In the genomic region with DNA sequence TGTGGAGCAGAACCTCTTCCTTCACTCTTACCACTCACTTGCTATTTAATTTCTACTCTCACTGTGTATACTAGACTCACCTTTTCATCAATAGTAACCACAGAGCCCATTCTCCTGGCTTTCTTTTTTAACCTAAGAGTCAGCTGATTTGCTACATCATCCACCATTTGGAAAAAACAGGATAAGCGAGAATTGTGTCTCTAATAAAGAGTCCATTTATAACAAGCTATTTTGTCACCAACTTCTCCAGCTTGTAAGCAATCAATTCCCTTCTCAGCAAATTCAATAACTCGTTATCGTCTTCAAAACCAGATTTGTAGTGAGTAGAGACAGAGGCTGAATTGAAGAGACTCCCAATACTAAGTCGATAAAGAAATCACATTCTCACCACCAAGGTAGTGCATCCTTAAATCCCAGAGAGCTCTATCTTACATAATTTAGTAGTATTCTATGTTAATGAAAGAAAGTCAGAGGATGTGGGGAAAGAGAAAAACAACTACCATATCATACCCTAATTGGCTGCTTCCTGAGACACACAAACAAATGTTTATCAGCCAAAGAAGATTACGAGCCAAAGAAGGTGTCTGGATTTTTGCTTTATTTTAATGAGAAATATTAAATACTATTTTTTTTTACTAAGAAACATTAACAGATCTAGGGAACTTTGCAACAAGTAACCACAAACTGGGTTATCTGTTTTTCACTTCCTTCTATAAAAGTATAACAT, we compare ENCODE assay signal across 23 cellular contexts. TPM values are rescaled to one million over a fixed set of nuclear protein-coding genes. Genes with fewer than 3 reads are reported as not detected.
DNase-seq lines count a peak whose midpoint lies in the region; ATAC-seq and TF ChIP-seq lines count a peak whose summit lies in the region.
"Had no signal": no experiment of that assay in that cellular context is flagged by ENCODE, and none has a peak within 500 bp of the region (broad histone marks: within the 10 kb centered on the region; RNA-seq: fewer than 3 reads in every experiment).

No MANE protein-coding gene starts in this region.

- peaks cover 0 to 51% (median 19%) of the 10 kb centered on the region in 12 donors for H3K4me1 ChIP-seq in heart left ventricle
- peaks cover 5% of the 10 kb centered on the region for H3K4me1 ChIP-seq in mesenchymal stem cell (ENCODE audit: control insufficient read depth, insufficient read depth, low read depth, low read length)
- H3K4me1 ChIP-seq in upper lobe of left lung: peaks cover 14 to 28% (median 18%) of the 10 kb centered on the region in 4 donors
- no peaks in the 10 kb centered on the region for H3K4me1 ChIP-seq in GM23338 (ENCODE audit: insufficient read depth)
- H3K4me1 ChIP-seq: parathyroid adenoma had no signal

- H3K9ac ChIP-seq in mesenchymal stem cell (ENCODE audit: low read length): no peak overlapping the region
- H3K9ac ChIP-seq: parathyroid adenoma had no signal

- H2BK120ac ChIP-seq in mesenchymal stem cell (ENCODE audit: low read depth, low read length): no peak overlapping the region

- H3K4me3 Mint-ChIP-seq in GM23338: no peak overlapping the region
- H3K4me3 Mint-ChIP-seq: activated CD4-positive, alpha-beta T cell treated with anti-CD3 and anti-CD28 coated beads, Interleukin-2, amount 10 ng/mL, durations not matched to agents 7 days and 5 days; activated CD8-positive, alpha-beta memory T cell treated with anti-CD3 and anti-CD28 coated beads, Interleukin-2, amount 10 ng/mL, durations not matched to agents 7 days and 5 days; naive thymus-derived CD8-positive, alpha-beta T cell; T-helper 2 cell treated with Interferon-gamma antibody and Interleukin-4, amounts not matched to agents 5 μg/mL and 100 μg/mL, for 36 hours had no signal

- intact Hi-C loops in heart left ventricle (cut with DNase I): no loop called here
- intact Hi-C loops in cardiac septum (cut with DNase I): no loop called here

- 71 to 89% (median 79%) methylated on average over 5 of the region's 5 CpGs for WGBS in heart left ventricle, 4 donors
- WGBS in mesenchymal stem cell: 100% methylated on average over 1 of the region's 5 CpGs
- 64 to 86% methylated on average over 5 of the region's 5 CpGs for WGBS in upper lobe of left lung, 2 donors

- no peak overlapping the region for H4K8ac ChIP-seq in mesenchymal stem cell (ENCODE audit: low read length)

- TF ChIP-seq POLR2A in heart left ventricle (IDR thresholded peaks at IDR 0.05): no peak
- TF ChIP-seq POLR2A in upper lobe of left lung (IDR thresholded peaks at IDR 0.05): no peak

- H3K27me3 ChIP-seq in heart left ventricle (no peaks in the 10 kb centered on the region), mesenchymal stem cell (ENCODE audit: control insufficient read depth in 1 of 2, insufficient read depth in 1 of 2, low read length in 2 of 2) (no peaks in the 10 kb centered on the region), upper lobe of left lung (no peaks in the 10 kb centered on the region), GM23338 (ENCODE audit: insufficient read depth) (no peaks in the 10 kb centered on the region)
- H3K27me3 ChIP-seq: testis had no signal

- ATAC-seq in heart left ventricle: no peak
- ATAC-seq in upper lobe of left lung (ENCODE audit: low FRiP score in 2 of 2): no peak
- no peak for ATAC-seq in GM23338
- no peak for ATAC-seq in activated CD4-positive, CD25-positive, alpha-beta regulatory T cell treated with anti-CD3 and anti-CD28 coated beads, Interleukin-2, amount 50 U/mL, for 24 hours
- ATAC-seq: activated CD8-positive, alpha-beta memory T cell treated with anti-CD3 and anti-CD28 coated beads, Interleukin-2, amount 10 ng/mL, durations not matched to agents 7 days and 5 days; activated naive CD4-positive, alpha-beta T cell treated with anti-CD3 and anti-CD28 coated beads, Interleukin-2, amount 50 U/mL, for 72 hours; naive thymus-derived CD8-positive, alpha-beta T cell had no signal

- TF ChIP-seq CTCF in heart left ventricle (IDR thresholded peaks at IDR 0.05) (no peak), upper lobe of left lung (IDR thresholded peaks at IDR 0.05) (no peak), GM23338 (conservative IDR thresholded peaks at IDR 0.05; ENCODE audit: low read depth in 2 of 2) (no peak)

- H3K27ac ChIP-seq in heart left ventricle (peak overlapping the region in 11 of 12 donors; percentile 23 to 82 (median 74)), caudate nucleus (ENCODE audit: low read depth, low read length) (peak overlapping the region; percentile 61), mesenchymal stem cell (ENCODE audit: low read length, poor library complexity, severe bottlenecking) (no peak overlapping the region), upper lobe of left lung (peak overlapping the region; percentile 38 to 79 (median 54)), GM23338 (ENCODE audit: low read depth) (no peak overlapping the region)
- H3K27ac ChIP-seq: parathyroid adenoma, VCaP had no signal

- no peak overlapping the region for H3K14ac ChIP-seq in mesenchymal stem cell (ENCODE audit: low read length in 2 of 2)

- 0 out of 2 replicates have a peak, but pooled peaks cover 3% of the 10 kb centered on the region for H4K20me1 ChIP-seq in GM23338 (replicated peaks; ENCODE audit: insufficient read depth)

- DNase-seq in heart left ventricle (no peak), cardiac septum (ENCODE audit: low spot score) (no peak), caudate nucleus (lab: John Stamatoyannopoulos, UW) (no peak), mesenchymal stem cell (peak; percentile 27), upper lobe of left lung (no peak), GM23338 (ENCODE audit: low spot score) (no peak), NCI-H2196 treated with DMSO at 0.1 percent for 48 hours (lab: John Stamatoyannopoulos, UW; ENCODE audit: unreplicated experiment) (no peak)
- DNase-seq: 8988T; activated CD4-positive, alpha-beta T cell treated with anti-CD3 and anti-CD28 coated beads, Interleukin-2, amount 10 ng/mL, durations not matched to agents 7 days and 5 days; activated CD8-positive, alpha-beta memory T cell treated with anti-CD3 and anti-CD28 coated beads, Interleukin-2, amount 10 ng/mL, durations not matched to agents 7 days and 5 days; effector CD4-positive, alpha-beta T cell; kidney; naive thymus-derived CD8-positive, alpha-beta T cell; NCI-H1436 treated with DMSO at 0.1 percent for 48 hours; NCI-H510A; RPMI8226; testis had no signal

- H2BK12ac ChIP-seq in mesenchymal stem cell (ENCODE audit: low read length in 2 of 2): peak overlapping the region; percentile 29 to 87

- no peaks in the 10 kb centered on the region for H3F3A ChIP-seq in GM23338 (replicated peaks; ENCODE audit: low read depth)

- no peak overlapping the region for H4K91ac ChIP-seq in mesenchymal stem cell (ENCODE audit: low read length)

- TF ChIP-seq EP300 in upper lobe of left lung (IDR thresholded peaks at IDR 0.05): no peak

- H3K18ac ChIP-seq in mesenchymal stem cell (ENCODE audit: low read depth in 1 of 2, low read length in 2 of 2): peak overlapping the region in 1 of 2 experiments; percentile 25

- no peak overlapping the region for H3K23ac ChIP-seq in mesenchymal stem cell (ENCODE audit: low read length in 2 of 2)

- H2AK5ac ChIP-seq in mesenchymal stem cell (ENCODE audit: low read length, severe bottlenecking): no peak overlapping the region

- no peaks in the 10 kb centered on the region for H3K79me2 ChIP-seq in GM23338 (replicated peaks; ENCODE audit: insufficient read depth)
- H3K79me2 ChIP-seq: parathyroid adenoma had no signal

- H3K4me3 ChIP-seq in heart left ventricle (no peak overlapping the region), mesenchymal stem cell (ENCODE audit: insufficient read depth in 1 of 2, low read depth in 1 of 2, low read length in 2 of 2) (no peak overlapping the region), upper lobe of left lung (no peak overlapping the region), GM23338 (no peak overlapping the region)
- H3K4me3 ChIP-seq: GM12878, testis had no signal

- H3K9me2 ChIP-seq in GM23338 (ENCODE audit: insufficient read depth): no peaks in the 10 kb centered on the region

- H3K4me1 Mint-ChIP-seq in GM23338: no peaks in the 10 kb centered on the region
- H3K4me1 Mint-ChIP-seq: activated CD4-positive, alpha-beta T cell treated with anti-CD3 and anti-CD28 coated beads, Interleukin-2, amount 10 ng/mL, durations not matched to agents 7 days and 5 days had no signal

- H2BK5ac ChIP-seq in mesenchymal stem cell (ENCODE audit: low read depth, low read length, poor library complexity, severe bottlenecking): no peak overlapping the region

- H3K4me2 ChIP-seq in mesenchymal stem cell (ENCODE audit: low read length, poor library complexity, severe bottlenecking): no peak overlapping the region
- H3K4me2 ChIP-seq in GM23338: no peak overlapping the region

- H3K27ac Mint-ChIP-seq in GM23338: no peak overlapping the region
- H3K27ac Mint-ChIP-seq: activated CD4-positive, alpha-beta T cell treated with anti-CD3 and anti-CD28 coated beads, Interleukin-2, amount 10 ng/mL, durations not matched to agents 7 days and 5 days; activated CD8-positive, alpha-beta memory T cell treated with anti-CD3 and anti-CD28 coated beads, Interleukin-2, amount 10 ng/mL, durations not matched to agents 7 days and 5 days; activated naive CD4-positive, alpha-beta T cell treated with anti-CD3 and anti-CD28 coated beads, Interleukin-2, amount 50 U/mL, for 72 hours; T-helper 2 cell treated with Interferon-gamma antibody and Interleukin-4, amounts not matched to agents 5 μg/mL and 100 μg/mL, for 36 hours had no signal

- no peaks in the 10 kb centered on the region for H3K9me3 Mint-ChIP-seq in GM23338
- H3K9me3 Mint-ChIP-seq: activated CD4-positive, alpha-beta T cell treated with anti-CD3 and anti-CD28 coated beads, Interleukin-2, amount 10 ng/mL, durations not matched to agents 7 days and 5 days; activated naive CD4-positive, alpha-beta T cell treated with anti-CD3 and anti-CD28 coated beads, Interleukin-2, amount 50 U/mL, for 72 hours; naive thymus-derived CD8-positive, alpha-beta T cell; T-helper 2 cell treated with Interferon-gamma antibody and Interleukin-4, amounts not matched to agents 5 μg/mL and 100 μg/mL, for 36 hours had no signal

- no peaks in the 10 kb centered on the region for H3K9me3 ChIP-seq in heart left ventricle
- H3K9me3 ChIP-seq in mesenchymal stem cell (ENCODE audit: control insufficient read depth, low read length): no peaks in the 10 kb centered on the region
- H3K9me3 ChIP-seq in upper lobe of left lung: no peaks in the 10 kb centered on the region
- H3K9me3 ChIP-seq: testis had no signal

- H3K36me3 Mint-ChIP-seq in GM23338 (ENCODE audit: low read depth): no peaks in the 10 kb centered on the region
- H3K36me3 Mint-ChIP-seq: activated CD8-positive, alpha-beta memory T cell treated with anti-CD3 and anti-CD28 coated beads, Interleukin-2, amount 10 ng/mL, durations not matched to agents 7 days and 5 days; activated naive CD4-positive, alpha-beta T cell treated with anti-CD3 and anti-CD28 coated beads, Interleukin-2, amount 50 U/mL, for 72 hours; naive thymus-derived CD8-positive, alpha-beta T cell had no signal

- H3K36me3 ChIP-seq in heart left ventricle (no peaks in the 10 kb centered on the region), mesenchymal stem cell (ENCODE audit: control insufficient read depth in 1 of 2, insufficient read depth in 2 of 2, low read depth in 1 of 2, low read length in 2 of 2) (no peaks in the 10 kb centered on the region), upper lobe of left lung (no peaks in the 10 kb centered on the region), GM23338 (ENCODE audit: insufficient read depth) (no peaks in the 10 kb centered on the region)

- H3K4ac ChIP-seq in mesenchymal stem cell (ENCODE audit: low read depth in 1 of 2, low read length in 2 of 2): peak overlapping the region in 1 of 2 experiments; percentile 29

- no peak overlapping the region for H2AFZ ChIP-seq in mesenchymal stem cell (ENCODE audit: low read depth, low read length)
- no peak overlapping the region; the same call in 1 of the 2 replicates for H2AFZ ChIP-seq in GM23338
- H2AFZ ChIP-seq: parathyroid adenoma had no signal

- H3K27me3 Mint-ChIP-seq in GM23338 (ENCODE audit: insufficient read depth, low read depth, poor library complexity): no peaks in the 10 kb centered on the region

- H3K79me1 ChIP-seq in mesenchymal stem cell (replicated peaks; ENCODE audit: low read length, poor library complexity, severe bottlenecking): no peaks in the 10 kb centered on the region

- no peak overlapping the region for H2BK15ac ChIP-seq in mesenchymal stem cell (ENCODE audit: low read depth, poor library complexity, severe bottlenecking)

RNA-seq across cellular contexts. Expression of gene SPTBN1, which starts 52.5 kb away (rescaled TPM):
- 100 to 1,000 TPM; 378 to 659 (median 424) TPM for total RNA-seq in heart left ventricle
- polyA plus RNA-seq in heart left ventricle: 100 to 1,000 TPM; 124 to 170 TPM
- total RNA-seq in cardiac septum: 554 TPM
- 97.4 TPM for polyA plus RNA-seq in mesenchymal stem cell (2013, experiment 1 of 2)
- 89.2 TPM for polyA plus RNA-seq in mesenchymal stem cell (2013, experiment 2 of 2)
- total RNA-seq in upper lobe of left lung: 100 to 1,000 TPM; 449 to 911 (median 654) TPM
- 189 and 204 TPM in 2 replicates for total RNA-seq in GM23338 (2014; rRNA removed; shearing (Covaris generic))
- 58.1 and 59.1 TPM in 2 replicates for polyA plus RNA-seq in GM23338 (2016; fragmentation: Nextera tagmentation; extraction: Ambion mirVana)

Comparison
In these comparisons a context has a peak if more than half of its experiments do, and no peak if none do; other contexts are left out.
1. H3K27ac ChIP-seq: peak in heart left ventricle (11 of 12), caudate nucleus (single experiment) and upper lobe of left lung (4 of 4); none in mesenchymal stem cell (single experiment) and GM23338 (single experiment).